ENCODE assay signal across 34 cellular contexts in the genomic region with DNA sequence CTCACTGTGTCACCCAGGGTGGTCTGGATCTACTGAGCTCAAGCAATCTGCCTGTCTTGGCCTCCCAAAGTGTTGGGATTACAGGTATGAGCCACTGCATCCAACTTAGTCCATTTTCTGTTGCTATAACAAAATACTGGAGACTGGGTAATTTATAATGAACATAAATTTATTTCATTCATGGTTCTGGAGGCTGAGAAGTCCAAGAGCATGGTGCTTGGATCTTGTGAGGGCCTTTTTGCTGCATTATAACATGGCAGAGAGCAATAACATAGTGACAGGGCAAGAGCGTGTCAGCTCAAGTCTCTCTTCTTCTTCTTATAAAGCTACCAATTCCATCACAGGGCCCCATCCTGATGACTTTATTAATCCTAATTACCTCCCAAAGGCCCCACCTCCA. TPM values are rescaled to one million over a fixed set of nuclear protein-coding genes. Genes with fewer than 3 reads are reported as not detected.
"Had no signal": no experiment of that assay in that cellular context is flagged by ENCODE, and none has a peak within 500 bp of the region (broad histone marks: within the 10 kb centered on the region; RNA-seq: fewer than 3 reads in every experiment).

No MANE protein-coding gene starts in this region.

- H3K4me1 ChIP-seq: upper lobe of right lung, uterus had no signal

- H3K9me3 ChIP-seq: stomach, suprapubic skin, testis, thoracic aorta, thyroid gland, tibial artery, tibial nerve, transverse colon, upper lobe of left lung, upper lobe of right lung, uterus, vagina had no signal

- H3K36me3 Mint-ChIP-seq: stimulated activated memory B cell treated with anti-CD40 and anti-IgM and Interleukin-4, amounts not matched to agents 10 μg/mL and 1 μg/mL and 100 μg/mL, for 72 hours; stimulated activated naive B cell treated with anti-CD40 and anti-IgM and Interleukin-4, amounts not matched to agents 10 μg/mL and 1 μg/mL and 100 μg/mL, for 72 hours; type B pancreatic cell had no signal

- H3K9me3 Mint-ChIP-seq: stimulated activated effector memory CD8-positive, alpha-beta T cell treated with anti-CD3 and anti-CD28 coated beads, Interleukin-12 subunit alpha, Interleukin-12 subunit beta, amount 100 ng/mL, for 72 hours; stimulated activated memory B cell treated with anti-CD40 and anti-IgM and Interleukin-4, amounts not matched to agents 10 μg/mL and 1 μg/mL and 100 μg/mL, for 72 hours; stimulated activated naive B cell treated with anti-CD40 and anti-IgM and Interleukin-4, amounts not matched to agents 10 μg/mL and 1 μg/mL and 100 μg/mL, for 72 hours; stimulated activated naive CD8-positive, alpha-beta T cell treated with anti-CD3 and anti-CD28 coated beads, Interleukin-15, amount 100 ng/mL, for 72 hours; stimulated activated naive CD8-positive, alpha-beta T cell treated with anti-CD3 and anti-CD28 coated beads, Interleukin-15, Interleukin-2, amounts not matched to agents 100 ng/mL and 50 ng/mL, for 24 hours; type B pancreatic cell had no signal

- DNase-seq: stimulated activated CD4-positive, alpha-beta T cell treated with anti-CD3 and anti-CD28 coated beads, Interleukin-2, amount 100 ng/mL, for 48 hours; stimulated activated CD4-positive, alpha-beta T cell treated with anti-CD3 and anti-CD28 coated beads, Interleukin-4, amount 100 ng/mL, for 1 hour; stimulated activated CD4-positive, alpha-beta T cell treated with anti-CD3 and anti-CD28 coated beads, Interleukin-4, amount 100 ng/mL, for 24 hours; stimulated activated CD4-positive, alpha-beta T cell treated with anti-CD3 and anti-CD28 coated beads, Interleukin-4, amount 100 ng/mL, for 4 hours; stimulated activated CD8-positive, alpha-beta memory T cell treated with anti-CD3 and anti-CD28 coated beads, Interleukin-4, amount 100 ng/mL, for 48 hours; stimulated activated naive B cell treated with anti-CD40 and anti-IgM and Interleukin-4, amounts not matched to agents 10 μg/mL and 1 μg/mL and 100 μg/mL, for 72 hours; stimulated activated naive CD4-positive, alpha-beta T cell; stimulated activated naive CD4-positive, alpha-beta T cell treated with Interleukin-2 at 50 U/mL for 16 hours; stimulated activated naive CD8-positive, alpha-beta T cell treated with anti-CD3 and anti-CD28 coated beads, Interleukin-15, amount 100 ng/mL, for 72 hours; stimulated activated naive CD8-positive, alpha-beta T cell treated with anti-CD3 and anti-CD28 coated beads, Interleukin-15, Interleukin-2, amounts not matched to agents 100 U/mL and 50 U/mL, for 24 hours; stomach; substantia nigra; testis; thyroid gland; tibial artery; transverse colon; trophoblast cell; upper lobe of left lung; upper lobe of right lung; uterus had no signal

- H3K36me3 ChIP-seq: stomach, suprapubic skin, thoracic aorta, thyroid gland, tibial artery, tibial nerve, transverse colon, upper lobe of left lung, upper lobe of right lung, uterus, vagina had no signal

- H3K27ac Mint-ChIP-seq: stimulated activated effector memory CD8-positive, alpha-beta T cell treated with anti-CD3 and anti-CD28 coated beads, Interleukin-12 subunit alpha, Interleukin-12 subunit beta, amount 100 ng/mL, for 72 hours; stimulated activated memory B cell treated with anti-CD40 and anti-IgM and Interleukin-4, amounts not matched to agents 10 μg/mL and 1 μg/mL and 100 μg/mL, for 72 hours; stimulated activated naive B cell treated with anti-CD40 and anti-IgM and Interleukin-4, amounts not matched to agents 10 μg/mL and 1 μg/mL and 100 μg/mL, for 72 hours; stimulated activated naive CD8-positive, alpha-beta T cell treated with anti-CD3 and anti-CD28 coated beads, Interleukin-15, amount 100 ng/mL, for 72 hours; stimulated activated naive CD8-positive, alpha-beta T cell treated with anti-CD3 and anti-CD28 coated beads, Interleukin-15, Interleukin-2, amounts not matched to agents 100 ng/mL and 50 ng/mL, for 24 hours; type B pancreatic cell had no signal

- H3K27me3 ChIP-seq: stomach, suprapubic skin, testis, thyroid gland, tibial artery, tibial nerve, transverse colon, upper lobe of left lung, upper lobe of right lung, uterus, vagina had no signal

- H3K27me3 Mint-ChIP-seq: stimulated activated memory B cell treated with anti-CD40 and anti-IgM and Interleukin-4, amounts not matched to agents 10 μg/mL and 1 μg/mL and 100 μg/mL, for 72 hours; stimulated activated naive B cell treated with anti-CD40 and anti-IgM and Interleukin-4, amounts not matched to agents 10 μg/mL and 1 μg/mL and 100 μg/mL, for 72 hours; stimulated activated naive CD8-positive, alpha-beta T cell treated with anti-CD3 and anti-CD28 coated beads, Interleukin-15, amount 100 ng/mL, for 72 hours; stimulated activated naive CD8-positive, alpha-beta T cell treated with anti-CD3 and anti-CD28 coated beads, Interleukin-15, Interleukin-2, amounts not matched to agents 100 ng/mL and 50 ng/mL, for 24 hours; type B pancreatic cell had no signal

- H3K27ac ChIP-seq: stomach, suprapubic skin, testis, thoracic aorta, thyroid gland, tibial artery, tibial nerve, transverse colon, upper lobe of left lung, upper lobe of right lung, uterus, vagina had no signal

- FAIRE-seq: urothelium cell line had no signal

- H3K4me3 Mint-ChIP-seq: stimulated activated effector memory CD8-positive, alpha-beta T cell treated with anti-CD3 and anti-CD28 coated beads, Interleukin-12 subunit alpha, Interleukin-12 subunit beta, amount 100 ng/mL, for 72 hours; stimulated activated memory B cell treated with anti-CD40 and anti-IgM and Interleukin-4, amounts not matched to agents 10 μg/mL and 1 μg/mL and 100 μg/mL, for 72 hours; stimulated activated naive B cell treated with anti-CD40 and anti-IgM and Interleukin-4, amounts not matched to agents 10 μg/mL and 1 μg/mL and 100 μg/mL, for 72 hours; stimulated activated naive CD8-positive, alpha-beta T cell treated with anti-CD3 and anti-CD28 coated beads, Interleukin-15, amount 100 ng/mL, for 72 hours; stimulated activated naive CD8-positive, alpha-beta T cell treated with anti-CD3 and anti-CD28 coated beads, Interleukin-15, Interleukin-2, amounts not matched to agents 100 ng/mL and 50 ng/mL, for 24 hours; type B pancreatic cell had no signal

- H3K4me3 ChIP-seq: stomach, suprapubic skin, testis, thoracic aorta, thyroid gland, tibial artery, tibial nerve, transverse colon, upper lobe of left lung, upper lobe of right lung, uterus, vagina had no signal

- ATAC-seq: stimulated activated effector memory CD8-positive, alpha-beta T cell treated with anti-CD3 and anti-CD28 coated beads, Interleukin-12 subunit alpha, Interleukin-12 subunit beta, amount 100 ng/mL, for 72 hours; stimulated activated memory B cell treated with anti-CD40 and anti-IgM and Interleukin-4, amounts not matched to agents 10 μg/mL and 1 μg/mL and 100 μg/mL, for 72 hours; stimulated activated naive B cell treated with anti-CD40 and anti-IgM and Interleukin-4, amounts not matched to agents 10 μg/mL and 1 μg/mL and 100 μg/mL, for 72 hours; stimulated activated naive CD8-positive, alpha-beta T cell treated with anti-CD3 and anti-CD28 coated beads, Interleukin-15, amount 100 ng/mL, for 72 hours; stimulated activated naive CD8-positive, alpha-beta T cell treated with anti-CD3 and anti-CD28 coated beads, Interleukin-15, Interleukin-2, amounts not matched to agents 100 U/mL and 50 U/mL, for 24 hours; upper lobe of right lung had no signal

RNA-seq across cellular contexts. Expression of gene RNU5D-1, which starts 5.0 kb away (rescaled TPM):
- total RNA-seq: stomach, subcutaneous adipose tissue, suprapubic skin, temporal lobe, testis, thoracic aorta, thyroid gland, tibial nerve, transverse colon, upper lobe of left lung, upper lobe of right lung, ureter, urinary bladder, uterus, vagina had no signal
- polyA plus RNA-seq: stomach, thymus, urinary bladder had no signal

RNA-seq across cellular contexts. Expression of gene BEST4, which starts 52.0 kb away (rescaled TPM):
- total RNA-seq: upper lobe of right lung, urinary bladder, vagina had no signal
